ENCODE assay signal across 1 cellular context in the genomic region with DNA sequence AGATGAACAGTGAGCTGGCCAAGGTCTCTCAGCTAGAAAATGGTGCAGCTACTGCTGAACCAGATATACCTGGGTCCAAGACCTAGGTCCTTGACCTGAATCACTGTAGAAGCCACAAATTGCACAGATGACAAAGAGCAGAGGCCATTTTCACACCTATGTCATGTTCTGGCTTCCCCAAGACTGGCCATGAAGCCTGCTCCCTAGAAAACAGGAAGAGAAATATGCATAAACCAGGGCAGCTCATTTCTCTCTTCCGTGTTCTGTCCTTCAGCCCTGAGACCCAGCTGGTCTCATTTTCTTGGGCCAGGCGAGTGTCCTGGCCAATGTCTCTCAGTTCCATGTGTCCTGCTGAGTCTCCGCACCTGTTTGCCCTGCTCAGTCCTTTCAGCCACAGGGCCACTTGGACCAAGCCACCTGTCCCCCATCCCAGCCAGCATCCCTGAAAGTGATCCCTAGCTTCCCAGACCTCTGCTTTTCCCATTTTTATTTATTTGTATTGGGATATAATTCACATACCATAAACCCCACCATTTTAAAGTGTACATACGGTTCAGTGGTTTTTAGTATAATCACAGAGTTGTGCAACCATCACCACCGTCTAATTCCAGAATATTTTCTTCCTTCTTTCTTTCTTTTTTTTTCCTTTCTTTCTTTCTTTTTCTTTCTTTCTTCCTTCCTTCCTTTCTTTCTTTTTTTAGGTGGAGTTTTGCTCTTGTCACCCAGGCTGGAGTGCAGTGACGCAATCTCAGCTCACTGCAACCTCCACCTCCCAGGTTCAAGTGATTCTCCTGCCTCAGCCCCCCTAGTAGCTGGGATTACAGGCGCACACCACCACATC.
A peak's percentile ranks its signal among the peaks of the same experiment; 100 is the strongest.
TF ChIP-seq lines count a peak whose summit lies in the region.

No MANE protein-coding gene starts in this region.

TF ChIP-seq in K562, 482 proteins besides CTCF, POLR2A, EP300 and RAD21:
- TF ChIP-seq SPI1 (IDR thresholded peaks at IDR 0.05; ENCODE audit: borderline replicate concordance, low read depth, low read length) = peak; percentile 39; the same call in 1 of the 2 replicates
- TF ChIP-seq, protein P1, sequence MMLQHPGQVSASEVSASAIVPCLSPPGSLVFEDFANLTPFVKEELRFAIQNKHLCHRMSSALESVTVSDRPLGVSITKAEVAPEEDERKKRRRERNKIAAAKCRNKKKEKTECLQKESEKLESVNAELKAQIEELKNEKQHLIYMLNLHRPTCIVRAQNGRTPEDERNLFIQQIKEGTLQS (IDR thresholded peaks at IDR 0.05) = 0 out of 2 replicates have a peak, but pooled peaks have one; percentile 16
- TF ChIP-seq, protein P1 (CRISPR knock-in tag; conservative IDR thresholded peaks at IDR 0.05) = no peak
- no peak for TF ChIP-seq NONO (IDR thresholded peaks at IDR 0.05; ENCODE audit: low read depth in 2 of 2, low read length in 1 of 2)
- TF ChIP-seq ZNF140 (CRISPR knock-in tag; IDR thresholded peaks at IDR 0.05) = no peak
- TF ChIP-seq, protein P2, sequence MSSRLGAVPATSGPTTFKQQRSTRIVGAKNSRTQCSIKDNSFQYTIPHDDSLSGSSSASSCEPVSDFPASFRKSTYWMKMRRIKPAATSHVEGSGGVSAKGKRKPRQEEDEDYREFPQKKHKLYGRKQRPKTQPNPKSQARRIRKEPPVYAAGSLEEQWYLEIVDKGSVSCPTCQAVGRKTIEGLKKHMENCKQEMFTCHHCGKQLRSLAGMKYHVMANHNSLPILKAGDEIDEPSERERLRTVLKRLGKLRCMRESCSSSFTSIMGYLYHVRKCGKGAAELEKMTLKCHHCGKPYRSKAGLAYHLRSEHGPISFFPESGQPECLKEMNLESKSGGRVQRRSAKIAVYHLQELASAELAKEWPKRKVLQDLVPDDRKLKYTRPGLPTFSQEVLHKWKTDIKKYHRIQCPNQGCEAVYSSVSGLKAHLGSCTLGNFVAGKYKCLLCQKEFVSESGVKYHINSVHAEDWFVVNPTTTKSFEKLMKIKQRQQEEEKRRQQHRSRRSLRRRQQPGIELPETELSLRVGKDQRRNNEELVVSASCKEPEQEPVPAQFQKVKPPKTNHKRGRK (tag; IDR thresholded peaks at IDR 0.05) = peak; percentile 80
- no peak for TF ChIP-seq FOXJ2 (tag; IDR thresholded peaks at IDR 0.05)
- no peak for TF ChIP-seq HNRNPLL (IDR thresholded peaks at IDR 0.05; ENCODE audit: low read depth, low read length, poor library complexity, severe bottlenecking)
- no peak for TF ChIP-seq JUND (IDR thresholded peaks at IDR 0.05; ENCODE audit: borderline replicate concordance, low read depth, low read length)
- TF ChIP-seq JUND (tag; IDR thresholded peaks at IDR 0.05; ENCODE audit: borderline replicate concordance, low read depth, low read length) = no peak
- peak; percentile 76; the same call in 1 of the 2 replicates for TF ChIP-seq CEBPB (tag; IDR thresholded peaks at IDR 0.05)
- TF ChIP-seq FOS (IDR thresholded peaks at IDR 0.05; ENCODE audit: extremely low read depth, insufficient read length) = no peak
- TF ChIP-seq LEF1 (IDR thresholded peaks at IDR 0.05) = no peak
- TF ChIP-seq CEBPG (CRISPR knock-in tag; IDR thresholded peaks at IDR 0.05) = no peak
- TF ChIP-seq CEBPG (tag; conservative IDR thresholded peaks at IDR 0.05 in 1 of 2, IDR thresholded peaks at IDR 0.05 in 1 of 2) = peak; percentile 35 to 48; a peak in 2 of 4 replicates
